8 cellular contexts compared by ENCODE assay signal in genomic region chr3:9809239-9809614, GRCh38. TPM values are rescaled to one million over a fixed set of nuclear protein-coding genes. Genes with fewer than 3 reads are reported as not detected.
DNase-seq lines count a peak whose midpoint lies in the region; ATAC-seq and TF ChIP-seq lines count a peak whose summit lies in the region.

No MANE protein-coding gene starts in this region.

- peak in 3 of 10 experiments; percentile 4 to 6 (median 5) for DNase-seq in CD4-positive, alpha-beta T cell
- DNase-seq in adipocyte (ENCODE audit: low read depth) (no peak), left colon (peak; percentile 44 to 54), HT-29 (ENCODE audit: low spot score) (no peak)

- no peaks in the 10 kb centered on the region for H3K9me3 ChIP-seq in CD4-positive, alpha-beta T cell (ENCODE audit: control insufficient read depth, low read length)
- H3K9me3 ChIP-seq in adipocyte (ENCODE audit: control insufficient read depth, low read length) (no peaks in the 10 kb centered on the region), thymus (ENCODE audit: control insufficient read depth) (no peaks in the 10 kb centered on the region)

- WGBS in thymus: 93% methylated on average over 4 of the region's 4 CpGs

- peak overlapping the region; percentile 85 for H3K9ac ChIP-seq in adipocyte (ENCODE audit: low read length)

- intact Hi-C loops in CD4-positive, alpha-beta T cell (cut with DNase I, micrococcal nuclease): loop anchor here (1.0 to 5.0 kb wide), 3 partner anchors 16 to 62 kb away; partner anchors contain the start of genes ARPC4 (in 2 of the 2), OGG1 (in 1 of the 2) and TADA3 (in 1 of the 2)
- intact Hi-C loops in left colon (cut with DNase I, micrococcal nuclease): no loop called here

- CTCF ChIA-PET in CD4-positive, alpha-beta T cell (lab: Charles Lee): interaction anchor here (1.2 to 1.5 kb wide), 3 partner anchors 16 to 124 kb away, joined by 4 to 8 read pairs (median 5); partner anchors contain the start of gene ARPC4

- peak overlapping the region; percentile 88 for H3K4me3 Mint-ChIP-seq in CD4-positive, alpha-beta T cell

- POLR2A ChIA-PET in CD4-positive, alpha-beta T cell (lab: Charles Lee): interaction anchor here (0.6 to 5.9 kb wide), 11 partner anchors 17 to 512 kb away, joined by 3 to 64 read pairs (median 6); partner anchors contain the start of genes ARPC4, BRPF1, CRELD1 and JAGN1

- no peaks in the 10 kb centered on the region for H3K27me3 ChIP-seq in CD4-positive, alpha-beta T cell (ENCODE audit: control insufficient read depth, insufficient read depth, low read length)
- H3K27me3 ChIP-seq in adipocyte (replicated peaks; ENCODE audit: control insufficient read depth, insufficient read depth, low read length) (no peaks in the 10 kb centered on the region), thymus (ENCODE audit: control insufficient read depth, insufficient read depth) (no peaks in the 10 kb centered on the region)

- H3K4me1 ChIP-seq in adipocyte (ENCODE audit: control insufficient read depth, insufficient read depth, low read length): peaks cover 15% of the 10 kb centered on the region
- peaks cover 2% of the 10 kb centered on the region for H3K4me1 ChIP-seq in thymus (ENCODE audit: control insufficient read depth, insufficient read depth, low read length)

- peak; percentile 9 for ATAC-seq in CD4-positive, alpha-beta T cell (ENCODE audit: poor library complexity)
- ATAC-seq in HG02678 (IDR thresholded peaks at IDR 0.05; ENCODE audit: unreplicated experiment) (peak; percentile 4), left colon (peak; percentile 59), HG03354 (IDR thresholded peaks at IDR 0.05; ENCODE audit: poor library complexity, severe bottlenecking, unreplicated experiment) (no peak), GM19023 (IDR thresholded peaks at IDR 0.05; ENCODE audit: unreplicated experiment) (no peak)

- peak overlapping the region; percentile 70 for H3K27ac ChIP-seq in CD4-positive, alpha-beta T cell (ENCODE audit: low read depth, low read length)
- peak overlapping the region; percentile 93 for H3K27ac ChIP-seq in thymus (ENCODE audit: low read depth)

- no peaks in the 10 kb centered on the region for H3K27me3 Mint-ChIP-seq in CD4-positive, alpha-beta T cell

- peak overlapping the region; percentile 74 for H3K4me3 ChIP-seq in adipocyte (ENCODE audit: low read length)
- H3K4me3 ChIP-seq in thymus (ENCODE audit: low read length): peak overlapping the region; percentile 73

- no peak for TF ChIP-seq CTCF in CD4-positive, alpha-beta T cell (IDR thresholded peaks at IDR 0.05)

- H3K36me3 Mint-ChIP-seq in CD4-positive, alpha-beta T cell (ENCODE audit: low read depth): peaks cover 49% of the 10 kb centered on the region

- H3K27ac Mint-ChIP-seq in CD4-positive, alpha-beta T cell: peak overlapping the region; percentile 83

- no peaks in the 10 kb centered on the region for H3K9me3 Mint-ChIP-seq in CD4-positive, alpha-beta T cell

- H3K4me1 Mint-ChIP-seq in CD4-positive, alpha-beta T cell (ENCODE audit: low read depth): peaks cover 40% of the 10 kb centered on the region

- peaks cover 45% of the 10 kb centered on the region for H3K36me3 ChIP-seq in adipocyte (ENCODE audit: control insufficient read depth, insufficient read depth, low read length, severe bottlenecking)
- H3K36me3 ChIP-seq in thymus (ENCODE audit: control insufficient read depth, insufficient read depth): peaks cover 34% of the 10 kb centered on the region

RNA-seq across cellular contexts. Expression of gene TTLL3, which starts 0.8 kb away (rescaled TPM):
- total RNA-seq in CD4-positive, alpha-beta T cell: 10 to 100 TPM; 50.5 to 58.6 TPM
- total RNA-seq in left colon: 10 to 100 TPM; 40.2 to 47.1 TPM
- 84.0 TPM for polyA plus RNA-seq in thymus
- total RNA-seq in HT-29 (2014; rRNA removed; shearing (Covaris generic)): 3.4 and 5.3 TPM in 2 replicates

RNA-seq across cellular contexts. Expression of gene ARPC4, which starts 16.3 kb away (rescaled TPM):
- total RNA-seq in CD4-positive, alpha-beta T cell: 10 to 100 TPM; 88.7 to 91.3 TPM
- total RNA-seq in left colon: 100 to 1,000 TPM; 215 to 222 TPM
- polyA plus RNA-seq in thymus: 106 TPM
- 155 and 192 TPM in 2 replicates for total RNA-seq in HT-29 (2014; rRNA removed; shearing (Covaris generic))

RNA-seq across cellular contexts. Expression of gene TADA3, which starts 17.0 kb away (rescaled TPM):
- 10 to 100 TPM; 14.7 to 16.5 TPM for total RNA-seq in CD4-positive, alpha-beta T cell
- 10 to 100 TPM; 54.1 to 67.0 TPM for total RNA-seq in left colon
- 47.6 TPM for polyA plus RNA-seq in thymus
- 65.0 and 68.7 TPM in 2 replicates for total RNA-seq in HT-29 (2014; rRNA removed; shearing (Covaris generic))

RNA-seq across cellular contexts. Expression of gene RPUSD3, which starts 34.6 kb away (rescaled TPM):
- 1 to 10 TPM; 7.9 to 8.1 TPM for total RNA-seq in CD4-positive, alpha-beta T cell
- 10 to 100 TPM; 27.3 to 29.9 TPM for total RNA-seq in left colon
- polyA plus RNA-seq in thymus: 25.5 TPM
- total RNA-seq in HT-29 (2014; rRNA removed; shearing (Covaris generic)): 21.3 and 25.8 TPM in 2 replicates

RNA-seq across cellular contexts. Expression of gene CAMK1, which starts 39.5 kb away (rescaled TPM):
- 1 to 10 TPM in 1 of 2 experiments, under 1 TPM in 1; 0.74 to 1.1 TPM for total RNA-seq in CD4-positive, alpha-beta T cell
- 10 to 100 TPM in 1 of 2 donors, 1 to 10 TPM in 1; 8.2 to 10.9 TPM for total RNA-seq in left colon
- 11.9 TPM for polyA plus RNA-seq in thymus
- total RNA-seq in HT-29 (2014; rRNA removed; shearing (Covaris generic)): 0.81 and 3.2 TPM in 2 replicates

Comparison
In these comparisons a context has a peak if more than half of its experiments do, and no peak if none do; other contexts are left out.
1. ATAC-seq: peak in CD4-positive, alpha-beta T cell (single experiment), HG02678 (single experiment) and left colon (single experiment); none in HG03354 (single experiment) and GM19023 (single experiment).
2. DNase-seq: peak in left colon (2 of 2); none in adipocyte (single experiment) and HT-29 (single experiment).
3. intact Hi-C loops: an anchor here in CD4-positive, alpha-beta T cell (1.0 to 5.0 kb wide); none called in left colon.